1 cellular context compared by ENCODE assay signal in genomic region chr10:114343623-114344306, GRCh38.
TF ChIP-seq lines count a peak whose summit lies in the region.

No MANE protein-coding gene starts in this region.

TF ChIP-seq in WTC11, 78 proteins besides CTCF, POLR2A, EP300 and RAD21:
- TF ChIP-seq, protein P1, sequence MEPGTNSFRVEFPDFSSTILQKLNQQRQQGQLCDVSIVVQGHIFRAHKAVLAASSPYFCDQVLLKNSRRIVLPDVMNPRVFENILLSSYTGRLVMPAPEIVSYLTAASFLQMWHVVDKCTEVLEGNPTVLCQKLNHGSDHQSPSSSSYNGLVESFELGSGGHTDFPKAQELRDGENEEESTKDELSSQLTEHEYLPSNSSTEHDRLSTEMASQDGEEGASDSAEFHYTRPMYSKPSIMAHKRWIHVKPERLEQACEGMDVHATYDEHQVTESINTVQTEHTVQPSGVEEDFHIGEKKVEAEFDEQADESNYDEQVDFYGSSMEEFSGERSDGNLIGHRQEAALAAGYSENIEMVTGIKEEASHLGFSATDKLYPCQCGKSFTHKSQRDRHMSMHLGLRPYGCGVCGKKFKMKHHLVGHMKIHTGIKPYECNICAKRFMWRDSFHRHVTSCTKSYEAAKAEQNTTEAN (CRISPR knock-in tag; IDR thresholded peaks at IDR 0.05) = no peak
- no peak for TF ChIP-seq CREM (CRISPR knock-in tag; IDR thresholded peaks at IDR 0.05)
- TF ChIP-seq EMX1 (CRISPR knock-in tag; IDR thresholded peaks at IDR 0.05) = no peak
- no peak for TF ChIP-seq TP53 (CRISPR knock-in tag; IDR thresholded peaks at IDR 0.05)
- TF ChIP-seq ATF6 (CRISPR knock-in tag; IDR thresholded peaks at IDR 0.05) = no peak
- no peak for TF ChIP-seq ESRRA (CRISPR knock-in tag; IDR thresholded peaks at IDR 0.05; ENCODE audit: borderline replicate concordance)
- TF ChIP-seq NFATC4 (CRISPR knock-in tag; IDR thresholded peaks at IDR 0.05) = no peak
- TF ChIP-seq, protein P2, sequence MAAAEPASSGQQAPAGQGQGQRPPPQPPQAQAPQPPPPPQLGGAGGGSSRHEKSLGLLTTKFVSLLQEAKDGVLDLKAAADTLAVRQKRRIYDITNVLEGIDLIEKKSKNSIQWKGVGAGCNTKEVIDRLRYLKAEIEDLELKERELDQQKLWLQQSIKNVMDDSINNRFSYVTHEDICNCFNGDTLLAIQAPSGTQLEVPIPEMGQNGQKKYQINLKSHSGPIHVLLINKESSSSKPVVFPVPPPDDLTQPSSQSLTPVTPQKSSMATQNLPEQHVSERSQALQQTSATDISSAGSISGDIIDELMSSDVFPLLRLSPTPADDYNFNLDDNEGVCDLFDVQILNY (CRISPR knock-in tag; IDR thresholded peaks at IDR 0.05) = no peak
- no peak for TF ChIP-seq ZNF138 (CRISPR knock-in tag; conservative IDR thresholded peaks at IDR 0.05)
- TF ChIP-seq AFF4 (CRISPR knock-in tag; IDR thresholded peaks at IDR 0.05; ENCODE audit: borderline replicate concordance) = no peak
- no peak for TF ChIP-seq ZNF416 (CRISPR knock-in tag; IDR thresholded peaks at IDR 0.05)
- no peak for TF ChIP-seq FOXJ3 (CRISPR knock-in tag; IDR thresholded peaks at IDR 0.05; ENCODE audit: borderline replicate concordance)
- TF ChIP-seq RELA (CRISPR knock-in tag; IDR thresholded peaks at IDR 0.05; ENCODE audit: borderline replicate concordance) = no peak
- TF ChIP-seq, protein P3, sequence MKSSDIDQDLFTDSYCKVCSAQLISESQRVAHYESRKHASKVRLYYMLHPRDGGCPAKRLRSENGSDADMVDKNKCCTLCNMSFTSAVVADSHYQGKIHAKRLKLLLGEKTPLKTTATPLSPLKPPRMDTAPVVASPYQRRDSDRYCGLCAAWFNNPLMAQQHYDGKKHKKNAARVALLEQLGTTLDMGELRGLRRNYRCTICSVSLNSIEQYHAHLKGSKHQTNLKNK (CRISPR knock-in tag; IDR thresholded peaks at IDR 0.05) = no peak
- no peak for TF ChIP-seq IRF2 (CRISPR knock-in tag; IDR thresholded peaks at IDR 0.05; ENCODE audit: borderline replicate concordance, low read depth)
- TF ChIP-seq STAT6 (CRISPR knock-in tag; conservative IDR thresholded peaks at IDR 0.05; ENCODE audit: low read depth) = no peak
- TF ChIP-seq, protein P4, sequence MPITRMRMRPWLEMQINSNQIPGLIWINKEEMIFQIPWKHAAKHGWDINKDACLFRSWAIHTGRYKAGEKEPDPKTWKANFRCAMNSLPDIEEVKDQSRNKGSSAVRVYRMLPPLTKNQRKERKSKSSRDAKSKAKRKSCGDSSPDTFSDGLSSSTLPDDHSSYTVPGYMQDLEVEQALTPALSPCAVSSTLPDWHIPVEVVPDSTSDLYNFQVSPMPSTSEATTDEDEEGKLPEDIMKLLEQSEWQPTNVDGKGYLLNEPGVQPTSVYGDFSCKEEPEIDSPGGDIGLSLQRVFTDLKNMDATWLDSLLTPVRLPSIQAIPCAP (CRISPR knock-in tag; IDR thresholded peaks at IDR 0.05) = no peak
- no peak for TF ChIP-seq JAZF1 (CRISPR knock-in tag; IDR thresholded peaks at IDR 0.05)
- TF ChIP-seq, protein P5, sequence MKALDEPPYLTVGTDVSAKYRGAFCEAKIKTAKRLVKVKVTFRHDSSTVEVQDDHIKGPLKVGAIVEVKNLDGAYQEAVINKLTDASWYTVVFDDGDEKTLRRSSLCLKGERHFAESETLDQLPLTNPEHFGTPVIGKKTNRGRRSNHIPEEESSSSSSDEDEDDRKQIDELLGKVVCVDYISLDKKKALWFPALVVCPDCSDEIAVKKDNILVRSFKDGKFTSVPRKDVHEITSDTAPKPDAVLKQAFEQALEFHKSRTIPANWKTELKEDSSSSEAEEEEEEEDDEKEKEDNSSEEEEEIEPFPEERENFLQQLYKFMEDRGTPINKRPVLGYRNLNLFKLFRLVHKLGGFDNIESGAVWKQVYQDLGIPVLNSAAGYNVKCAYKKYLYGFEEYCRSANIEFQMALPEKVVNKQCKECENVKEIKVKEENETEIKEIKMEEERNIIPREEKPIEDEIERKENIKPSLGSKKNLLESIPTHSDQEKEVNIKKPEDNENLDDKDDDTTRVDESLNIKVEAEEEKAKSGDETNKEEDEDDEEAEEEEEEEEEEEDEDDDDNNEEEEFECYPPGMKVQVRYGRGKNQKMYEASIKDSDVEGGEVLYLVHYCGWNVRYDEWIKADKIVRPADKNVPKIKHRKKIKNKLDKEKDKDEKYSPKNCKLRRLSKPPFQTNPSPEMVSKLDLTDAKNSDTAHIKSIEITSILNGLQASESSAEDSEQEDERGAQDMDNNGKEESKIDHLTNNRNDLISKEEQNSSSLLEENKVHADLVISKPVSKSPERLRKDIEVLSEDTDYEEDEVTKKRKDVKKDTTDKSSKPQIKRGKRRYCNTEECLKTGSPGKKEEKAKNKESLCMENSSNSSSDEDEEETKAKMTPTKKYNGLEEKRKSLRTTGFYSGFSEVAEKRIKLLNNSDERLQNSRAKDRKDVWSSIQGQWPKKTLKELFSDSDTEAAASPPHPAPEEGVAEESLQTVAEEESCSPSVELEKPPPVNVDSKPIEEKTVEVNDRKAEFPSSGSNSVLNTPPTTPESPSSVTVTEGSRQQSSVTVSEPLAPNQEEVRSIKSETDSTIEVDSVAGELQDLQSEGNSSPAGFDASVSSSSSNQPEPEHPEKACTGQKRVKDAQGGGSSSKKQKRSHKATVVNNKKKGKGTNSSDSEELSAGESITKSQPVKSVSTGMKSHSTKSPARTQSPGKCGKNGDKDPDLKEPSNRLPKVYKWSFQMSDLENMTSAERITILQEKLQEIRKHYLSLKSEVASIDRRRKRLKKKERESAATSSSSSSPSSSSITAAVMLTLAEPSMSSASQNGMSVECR (CRISPR knock-in tag; IDR thresholded peaks at IDR 0.05; ENCODE audit: borderline replicate concordance) = no peak
- no peak for TF ChIP-seq ZNF219 (CRISPR knock-in tag; IDR thresholded peaks at IDR 0.05; ENCODE audit: borderline replicate concordance)
